In genomic region chr7:148883233-148884048, GRCh38 we compare ENCODE assay signal across 8 cellular contexts. TPM values are rescaled to one million over a fixed set of nuclear protein-coding genes. Genes with fewer than 3 reads are reported as not detected.
DNase-seq lines count a peak whose midpoint lies in the region; ATAC-seq and TF ChIP-seq lines count a peak whose summit lies in the region.

No MANE protein-coding gene starts in this region.

- H3K4me1 Mint-ChIP-seq in Caco-2 (ENCODE audit: low read depth, unreplicated experiment) (no peaks in the 10 kb centered on the region), activated B cell treated with CpG ODN at 0.5 μM for 24 hours (peaks cover 26% of the 10 kb centered on the region)
- peaks cover 10% of the 10 kb centered on the region for H3K4me1 Mint-ChIP-seq in central memory CD8-positive, alpha-beta T cell

- peaks cover 29% of the 10 kb centered on the region for H3K36me3 Mint-ChIP-seq in Caco-2 (ENCODE audit: insufficient read depth, unreplicated experiment)
- peaks cover 3% of the 10 kb centered on the region for H3K36me3 Mint-ChIP-seq in activated B cell treated with CpG ODN at 0.5 μM for 24 hours (ENCODE audit: low read depth)
- H3K36me3 Mint-ChIP-seq in central memory CD8-positive, alpha-beta T cell (ENCODE audit: insufficient read depth), result peaks cover 19% of the 10 kb centered on the region

- H3K36me3 ChIP-seq in Caco-2 (ENCODE audit: control insufficient read depth, insufficient read depth, low read length), result no peaks in the 10 kb centered on the region
- no peaks in the 10 kb centered on the region for H3K36me3 ChIP-seq in HUES48 (ENCODE audit: control insufficient read depth, insufficient read depth, low read length)

- intact Hi-C loops in Caco-2 (cut with micrococcal nuclease; ENCODE audit: unreplicated experiment) (loop anchor here (1.0 to 10.0 kb wide), 4 partner anchors 27 to 189 kb away; partner anchors contain the start of gene CUL1), activated B cell treated with CpG ODN at 0.5 μM for 24 hours (cut with micrococcal nuclease) (loop anchor here (1.0 to 10.0 kb wide), 12 partner anchors 15 to 401 kb away; partner anchors contain the start of genes CUL1, PDIA4, ZNF398 and ZNF786)

- H3K27me3 Mint-ChIP-seq in Caco-2 (ENCODE audit: insufficient read depth, unreplicated experiment), result no peaks in the 10 kb centered on the region
- H3K27me3 Mint-ChIP-seq in activated B cell treated with CpG ODN at 0.5 μM for 24 hours, result no peaks in the 10 kb centered on the region
- no peaks in the 10 kb centered on the region for H3K27me3 Mint-ChIP-seq in central memory CD8-positive, alpha-beta T cell

- peak overlapping the region; percentile 98 for H3K4me3 ChIP-seq in Caco-2 (ENCODE audit: low read depth, low read length)
- H3K4me3 ChIP-seq in HUES48 (ENCODE audit: low read depth, low read length), result peak overlapping the region; percentile 76

- H3K4me1 ChIP-seq in Caco-2 (peaks cover 6% of the 10 kb centered on the region; the same call in 1 of the 2 replicates), HUES48 (ENCODE audit: control insufficient read depth, insufficient read depth, low read length) (0 out of 2 replicates have a peak, but pooled peaks cover 7% of the 10 kb centered on the region)

- ATAC-seq in GM21367 (IDR thresholded peaks at IDR 0.05; ENCODE audit: unreplicated experiment) (peak; percentile 17), activated B cell treated with CpG ODN at 0.5 μM for 24 hours (ENCODE audit: low read depth) (peak; percentile 12)
- ATAC-seq in central memory CD8-positive, alpha-beta T cell (replicated peaks; ENCODE audit: extremely low read depth, poor library complexity, severe bottlenecking), result peak; percentile 35

- peak overlapping the region; percentile 93 for H3K27ac Mint-ChIP-seq in Caco-2 (ENCODE audit: unreplicated experiment)
- peak overlapping the region; percentile 76 for H3K27ac Mint-ChIP-seq in activated B cell treated with CpG ODN at 0.5 μM for 24 hours
- H3K27ac Mint-ChIP-seq in central memory CD8-positive, alpha-beta T cell (ENCODE audit: low read depth), result peak overlapping the region; percentile 93

- peak overlapping the region; percentile 95 for H3K27ac ChIP-seq in HUES48 (ENCODE audit: low read depth, low read length)
- peak overlapping the region; percentile 30 for H3K27ac ChIP-seq in layer of hippocampus (ENCODE audit: low read depth, low read length)

- TF ChIP-seq CTCF in Caco-2 (IDR thresholded peaks at IDR 0.05; ENCODE audit: insufficient read depth in 1 of 2, low read depth in 1 of 2, low read length in 1 of 2, severe bottlenecking in 1 of 2, unreplicated experiment in 1 of 2), result no peak
- no peak for TF ChIP-seq CTCF in activated B cell treated with CpG ODN at 0.5 μM for 24 hours (IDR thresholded peaks at IDR 0.05)

- POLR2A ChIA-PET in Caco-2 (lab: Charles Lee) (no interaction called here), activated B cell treated with CpG ODN at 0.5 μM for 24 hours (lab: Charles Lee) (interaction anchor here (0.6 to 3.4 kb wide), 11 partner anchors 10 to 185 kb away, joined by 3 to 38 read pairs (median 5); partner anchors contain the start of gene CUL1)

- BruUV-seq in Caco-2 (replicated peaks; lab: Mats Ljungman, UMichigan), result no TSS peak

- peak; percentile 52 to 54 for DNase-seq in Caco-2
- DNase-seq in activated B cell treated with CpG ODN at 0.5 μM for 24 hours, result peak; percentile 53
- DNase-seq in central memory CD8-positive, alpha-beta T cell (ENCODE audit: low spot score in 2 of 2), result peak; percentile 45 to 62
- peak; percentile 20 to 35 for DNase-seq in stimulated activated CD4-positive, alpha-beta T cell treated with anti-CD3 and anti-CD28 coated beads, Interleukin-1b, Interleukin-23, amount 100 ng/mL, for 4 hours (ENCODE audit: low read depth in 2 of 2)
- no peak for DNase-seq in NCI-H187 (lab: John Stamatoyannopoulos, UW)

- H3K9ac ChIP-seq in HUES48 (ENCODE audit: low read depth, low read length), result peak overlapping the region; percentile 92

- H3K9me3 Mint-ChIP-seq in Caco-2 (ENCODE audit: unreplicated experiment) (no peaks in the 10 kb centered on the region), activated B cell treated with CpG ODN at 0.5 μM for 24 hours (no peaks in the 10 kb centered on the region)
- H3K9me3 Mint-ChIP-seq in central memory CD8-positive, alpha-beta T cell, result no peaks in the 10 kb centered on the region

- CTCF ChIA-PET in Caco-2 (lab: Charles Lee) (interaction anchor here (1.0 kb wide), 1 partner anchor 11 kb away, joined by 3 read pairs; no protein-coding TSS in a partner anchor), activated B cell treated with CpG ODN at 0.5 μM for 24 hours (lab: Charles Lee) (interaction anchor here (0.9 to 1.6 kb wide), 4 partner anchors 11 to 80 kb away, joined by 3 to 9 read pairs (median 3); no protein-coding TSS in a partner anchor)

- H3K9me3 ChIP-seq in Caco-2 (no peaks in the 10 kb centered on the region), HUES48 (ENCODE audit: control insufficient read depth, insufficient read depth, low read length) (no peaks in the 10 kb centered on the region)

- peak overlapping the region; percentile 95 for H3K4me3 Mint-ChIP-seq in Caco-2 (ENCODE audit: unreplicated experiment)
- peak overlapping the region; percentile 85 for H3K4me3 Mint-ChIP-seq in activated B cell treated with CpG ODN at 0.5 μM for 24 hours
- H3K4me3 Mint-ChIP-seq in central memory CD8-positive, alpha-beta T cell, result peak overlapping the region; percentile 92

- H3K27me3 ChIP-seq in Caco-2 (replicated peaks; ENCODE audit: control insufficient read depth, insufficient read depth, low read length) (no peaks in the 10 kb centered on the region), HUES48 (ENCODE audit: control insufficient read depth, insufficient read depth, low read length) (no peaks in the 10 kb centered on the region), layer of hippocampus (ENCODE audit: control insufficient read depth, insufficient read depth, low read length) (no peaks in the 10 kb centered on the region)

RNA-seq across cellular contexts. Expression of gene EZH2, which starts 0.7 kb away (rescaled TPM):
- total RNA-seq in Caco-2 (2022), result 55.7 and 63.7 TPM in 2 replicates
- total RNA-seq in activated B cell treated with CpG ODN at 0.5 μM for 24 hours, result 17.6 and 19.6 TPM in 2 replicates

Comparison
In these comparisons a context has a peak if more than half of its experiments do, and no peak if none do; other contexts are left out.
1. DNase-seq: peak in Caco-2 (2 of 2), activated B cell treated with CpG ODN at 0.5 μM for 24 hours (single experiment), central memory CD8-positive, alpha-beta T cell (2 of 2) and stimulated activated CD4-positive, alpha-beta T cell treated with anti-CD3 and anti-CD28 coated beads, Interleukin-1b, Interleukin-23, amount 100 ng/mL, for 4 hours (2 of 2); none in NCI-H187 (0 of 2).
2. Peak in every context shown above with its lines, with median percentiles within 50 percentile points of each other: H3K27ac Mint-ChIP-seq, H3K4me3 Mint-ChIP-seq and ATAC-seq.